In genomic region chr2:63544017-63544627, GRCh38 we compare ENCODE assay signal across 8 cellular contexts. TPM values are rescaled to one million over a fixed set of nuclear protein-coding genes. Genes with fewer than 3 reads are reported as not detected.
DNase-seq lines count a peak whose midpoint lies in the region; ATAC-seq and TF ChIP-seq lines count a peak whose summit lies in the region.

No MANE protein-coding gene starts in this region.

- H3K56ac ChIP-seq in mesendoderm (ENCODE audit: low read length): no peak overlapping the region

- H3K27me3 ChIP-seq in liver (ENCODE audit: control insufficient read depth in 4 of 4, insufficient read depth in 4 of 4, low read length in 3 of 4) (no peaks in the 10 kb centered on the region), mesendoderm (ENCODE audit: insufficient read depth, low read length, poor library complexity) (no peaks in the 10 kb centered on the region)

- H3K4me1 Mint-ChIP-seq in activated T-helper 17 cell treated with anti-CD3 and anti-CD28 coated beads, Interleukin-2, amount 50 U/mL, for 72 hours: no peaks in the 10 kb centered on the region

- H3K4me2 ChIP-seq in mesendoderm (ENCODE audit: low read length): no peak overlapping the region

- no peak overlapping the region for H2AK5ac ChIP-seq in mesendoderm (ENCODE audit: low read length)

- no peak overlapping the region for H3K4me3 Mint-ChIP-seq in activated T-helper 17 cell treated with anti-CD3 and anti-CD28 coated beads, Interleukin-2, amount 50 U/mL, for 72 hours

- no peak overlapping the region for H3K23ac ChIP-seq in mesendoderm (ENCODE audit: low read length)

- H3K79me2 ChIP-seq in mesendoderm (ENCODE audit: control insufficient read depth, insufficient read depth, low read length): no peaks in the 10 kb centered on the region

- H4K8ac ChIP-seq in mesendoderm (ENCODE audit: low read depth, low read length): no peak overlapping the region

- H3K36me3 ChIP-seq in liver (ENCODE audit: control insufficient read depth in 4 of 4, insufficient read depth in 3 of 4, low read depth in 1 of 4, low read length in 3 of 4): no peaks in the 10 kb centered on the region
- no peaks in the 10 kb centered on the region for H3K36me3 ChIP-seq in mesendoderm (ENCODE audit: control insufficient read depth, insufficient read depth, low read length)

- no peaks in the 10 kb centered on the region for H3K27me3 Mint-ChIP-seq in activated T-helper 17 cell treated with anti-CD3 and anti-CD28 coated beads, Interleukin-2, amount 50 U/mL, for 72 hours

- no peaks in the 10 kb centered on the region for H3K36me3 Mint-ChIP-seq in activated T-helper 17 cell treated with anti-CD3 and anti-CD28 coated beads, Interleukin-2, amount 50 U/mL, for 72 hours (ENCODE audit: low read depth)

- H3K79me1 ChIP-seq in mesendoderm (ENCODE audit: low read length): no peaks in the 10 kb centered on the region

- TF ChIP-seq CTCF in VCaP (conservative IDR thresholded peaks at IDR 0.05): peak; percentile 75
- no peak for TF ChIP-seq CTCF in liver (IDR thresholded peaks at IDR 0.05; ENCODE audit: low read depth, low read length, missing input control)

- no peaks in the 10 kb centered on the region for H3K4me1 ChIP-seq in liver (ENCODE audit: control insufficient read depth in 4 of 4, insufficient read depth in 4 of 4, low read length in 3 of 4)
- H3K4me1 ChIP-seq in mesendoderm (ENCODE audit: control insufficient read depth, low read depth, low read length): peaks cover 1% of the 10 kb centered on the region

- H3K9ac ChIP-seq in liver (ENCODE audit: low read depth in 1 of 2, low read length in 2 of 2) (no peak overlapping the region), mesendoderm (ENCODE audit: low read length) (no peak overlapping the region)

- H3K18ac ChIP-seq in mesendoderm (ENCODE audit: low read length): no peak overlapping the region

- no peak overlapping the region for H2BK15ac ChIP-seq in mesendoderm (replicated peaks; ENCODE audit: low read depth)

- H3K9me3 Mint-ChIP-seq in activated T-helper 17 cell treated with anti-CD3 and anti-CD28 coated beads, Interleukin-2, amount 50 U/mL, for 72 hours: no peaks in the 10 kb centered on the region

- TF ChIP-seq RAD21 in liver (IDR thresholded peaks at IDR 0.05): peak; percentile 41 to 56

- H3K27ac Mint-ChIP-seq in activated T-helper 17 cell treated with anti-CD3 and anti-CD28 coated beads, Interleukin-2, amount 50 U/mL, for 72 hours: no peak overlapping the region

- no peaks in the 10 kb centered on the region for H3K9me3 ChIP-seq in liver (ENCODE audit: control insufficient read depth in 4 of 4, low read length in 3 of 4)

- H4K5ac ChIP-seq in mesendoderm (ENCODE audit: low read length): no peak overlapping the region

- no peak for ATAC-seq in activated T-helper 17 cell treated with anti-CD3 and anti-CD28 coated beads, Interleukin-2, amount 50 U/mL, for 72 hours (replicated peaks)
- no peak for ATAC-seq in HG02610 (IDR thresholded peaks at IDR 0.05; ENCODE audit: unreplicated experiment)

- no peak overlapping the region for H2BK5ac ChIP-seq in mesendoderm (ENCODE audit: low read length)

- no peak overlapping the region for H3K27ac ChIP-seq in VCaP
- no peak overlapping the region for H3K27ac ChIP-seq in liver (ENCODE audit: low read depth in 1 of 2, low read length in 2 of 2)
- H3K27ac ChIP-seq in mesendoderm (ENCODE audit: low read depth, low read length): no peak overlapping the region

- no peak overlapping the region for H2BK120ac ChIP-seq in mesendoderm (ENCODE audit: low read depth, low read length)

- DNase-seq in D341Med (ENCODE audit: low spot score) (peak; percentile 25), HuH-7 (ENCODE audit: low spot score) (peak; percentile 27), mesendoderm (no peak)
- no peak for DNase-seq in stimulated activated CD4-positive, alpha-beta T cell treated with anti-CD3 and anti-CD28 coated beads, Interleukin-2, amount 100 ng/mL, for 48 hours

- H3K4me3 ChIP-seq in liver (ENCODE audit: low read depth in 1 of 3, low read length in 3 of 3): no peak overlapping the region
- H3K4me3 ChIP-seq in mesendoderm (ENCODE audit: low read length): no peak overlapping the region

- WGBS in liver: 100% methylated on average over 1 of the region's 1 CpG
- no CpG with 5 or more reads among the region's 1 CpG for WGBS in mesendoderm (ENCODE audit: extremely low coverage, insufficient coverage, low lambda C conversion rate)

- H3K4ac ChIP-seq in mesendoderm (ENCODE audit: low read depth, low read length): no peak overlapping the region

TF ChIP-seq in liver, 16 proteins besides CTCF, POLR2A, EP300 and RAD21:
- TF ChIP-seq NR2F2 (IDR thresholded peaks at IDR 0.05): no peak
- TF ChIP-seq RXRA (IDR thresholded peaks at IDR 0.05): no peak
- no peak for TF ChIP-seq REST (IDR thresholded peaks at IDR 0.05)
- no peak for TF ChIP-seq FOXA2 (IDR thresholded peaks at IDR 0.05)
- no peak for TF ChIP-seq HNF4G (IDR thresholded peaks at IDR 0.05)
- TF ChIP-seq MAX (IDR thresholded peaks at IDR 0.05): no peak
- no peak for TF ChIP-seq GABPA (IDR thresholded peaks at IDR 0.05 in 1 of 2, conservative IDR thresholded peaks at IDR 0.05 in 1 of 2)
- TF ChIP-seq SP1 (IDR thresholded peaks at IDR 0.05): no peak

RNA-seq across cellular contexts. Expression of gene WDPCP, which starts 44.2 kb away (rescaled TPM):
- 1 to 10 TPM; 3.6 to 7.6 TPM for total RNA-seq in liver
- polyA plus RNA-seq in liver: 1 to 10 TPM; 1.1 to 1.8 TPM
- 1 to 10 TPM; 4.8 to 9.4 TPM for total RNA-seq in activated T-helper 17 cell treated with anti-CD3 and anti-CD28 coated beads, Interleukin-2, amount 50 U/mL, for 72 hours
- 9.4 TPM for polyA plus RNA-seq in mesendoderm (2013, experiment 1 of 2)
- polyA plus RNA-seq in mesendoderm (2013, experiment 2 of 2): 9.5 TPM

RNA-seq across cellular contexts. Expression of gene MDH1, which starts 44.6 kb away (rescaled TPM):
- 10 to 100 TPM; 75.6 to 96.9 TPM for total RNA-seq in liver
- polyA plus RNA-seq in liver: 100 to 1,000 TPM; 138 to 210 TPM
- total RNA-seq in activated T-helper 17 cell treated with anti-CD3 and anti-CD28 coated beads, Interleukin-2, amount 50 U/mL, for 72 hours: 100 to 1,000 TPM; 183 to 226 TPM
- 202 TPM for polyA plus RNA-seq in mesendoderm (2013, experiment 1 of 2)
- 203 TPM for polyA plus RNA-seq in mesendoderm (2013, experiment 2 of 2)

Comparison
In these comparisons a context has a peak if more than half of its experiments do, and no peak if none do; other contexts are left out.
1. DNase-seq: peak in D341Med (single experiment) and HuH-7 (single experiment); none in stimulated activated CD4-positive, alpha-beta T cell treated with anti-CD3 and anti-CD28 coated beads, Interleukin-2, amount 100 ng/mL, for 48 hours (0 of 2) and mesendoderm (single experiment).